ENCODE assay signal across 1 cellular context in the genomic region with DNA sequence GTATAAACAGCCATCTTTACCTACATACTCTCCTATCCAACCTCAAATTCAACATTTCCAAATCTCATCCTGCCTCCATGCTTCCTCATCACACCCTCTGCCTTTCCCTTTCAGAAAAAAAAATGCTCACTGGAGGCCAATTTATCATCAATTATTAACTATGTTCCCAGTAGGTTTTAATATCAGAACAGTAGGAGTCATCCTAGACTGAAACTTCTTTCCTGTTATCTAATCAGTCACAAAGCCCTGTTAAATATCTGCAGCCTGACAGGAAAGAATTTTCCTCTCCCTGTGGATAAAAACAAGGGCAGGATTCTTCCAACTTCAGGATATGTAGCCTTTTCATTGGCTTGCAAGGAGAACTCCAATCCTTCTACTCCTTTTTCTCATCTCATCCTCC.
TF ChIP-seq lines count a peak whose summit lies in the region.

No MANE protein-coding gene starts in this region.

TF ChIP-seq in HepG2, 621 proteins besides CTCF, POLR2A, EP300 and RAD21:
- TF ChIP-seq NCOA2 (CRISPR knock-in tag; IDR thresholded peaks at IDR 0.05) (no peak), EED (CRISPR knock-in tag; IDR thresholded peaks at IDR 0.05) (no peak), ZNF703 (CRISPR knock-in tag; IDR thresholded peaks at IDR 0.05; ENCODE audit: borderline replicate concordance) (no peak), JDP2 (CRISPR knock-in tag; IDR thresholded peaks at IDR 0.05; ENCODE audit: borderline replicate concordance) (no peak), BRD4 (CRISPR knock-in tag; IDR thresholded peaks at IDR 0.05) (no peak), HDAC1 (CRISPR knock-in tag; IDR thresholded peaks at IDR 0.05) (no peak), ZNF75D (CRISPR knock-in tag; IDR thresholded peaks at IDR 0.05; ENCODE audit: borderline replicate concordance) (no peak), ZNF749 (CRISPR knock-in tag; IDR thresholded peaks at IDR 0.05; ENCODE audit: borderline replicate concordance) (no peak), ZNF567 (CRISPR knock-in tag; IDR thresholded peaks at IDR 0.05; ENCODE audit: borderline replicate concordance) (no peak)
- TF ChIP-seq, protein P1, sequence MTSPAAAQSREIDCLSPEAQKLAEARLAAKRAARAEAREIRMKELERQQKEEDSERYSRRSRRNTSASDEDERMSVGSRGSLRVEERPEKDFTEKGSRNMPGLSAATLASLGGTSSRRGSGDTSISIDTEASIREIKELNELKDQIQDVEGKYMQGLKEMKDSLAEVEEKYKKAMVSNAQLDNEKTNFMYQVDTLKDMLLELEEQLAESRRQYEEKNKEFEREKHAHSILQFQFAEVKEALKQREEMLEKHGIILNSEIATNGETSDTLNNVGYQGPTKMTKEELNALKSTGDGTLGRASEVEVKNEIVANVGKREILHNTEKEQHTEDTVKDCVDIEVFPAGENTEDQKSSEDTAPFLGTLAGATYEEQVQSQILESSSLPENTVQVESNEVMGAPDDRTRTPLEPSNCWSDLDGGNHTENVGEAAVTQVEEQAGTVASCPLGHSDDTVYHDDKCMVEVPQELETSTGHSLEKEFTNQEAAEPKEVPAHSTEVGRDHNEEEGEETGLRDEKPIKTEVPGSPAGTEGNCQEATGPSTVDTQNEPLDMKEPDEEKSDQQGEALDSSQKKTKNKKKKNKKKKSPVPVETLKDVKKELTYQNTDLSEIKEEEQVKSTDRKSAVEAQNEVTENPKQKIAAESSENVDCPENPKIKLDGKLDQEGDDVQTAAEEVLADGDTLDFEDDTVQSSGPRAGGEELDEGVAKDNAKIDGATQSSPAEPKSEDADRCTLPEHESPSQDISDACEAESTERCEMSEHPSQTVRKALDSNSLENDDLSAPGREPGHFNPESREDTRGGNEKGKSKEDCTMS (CRISPR knock-in tag; conservative IDR thresholded peaks at IDR 0.05): no peak
